In the genomic region with DNA sequence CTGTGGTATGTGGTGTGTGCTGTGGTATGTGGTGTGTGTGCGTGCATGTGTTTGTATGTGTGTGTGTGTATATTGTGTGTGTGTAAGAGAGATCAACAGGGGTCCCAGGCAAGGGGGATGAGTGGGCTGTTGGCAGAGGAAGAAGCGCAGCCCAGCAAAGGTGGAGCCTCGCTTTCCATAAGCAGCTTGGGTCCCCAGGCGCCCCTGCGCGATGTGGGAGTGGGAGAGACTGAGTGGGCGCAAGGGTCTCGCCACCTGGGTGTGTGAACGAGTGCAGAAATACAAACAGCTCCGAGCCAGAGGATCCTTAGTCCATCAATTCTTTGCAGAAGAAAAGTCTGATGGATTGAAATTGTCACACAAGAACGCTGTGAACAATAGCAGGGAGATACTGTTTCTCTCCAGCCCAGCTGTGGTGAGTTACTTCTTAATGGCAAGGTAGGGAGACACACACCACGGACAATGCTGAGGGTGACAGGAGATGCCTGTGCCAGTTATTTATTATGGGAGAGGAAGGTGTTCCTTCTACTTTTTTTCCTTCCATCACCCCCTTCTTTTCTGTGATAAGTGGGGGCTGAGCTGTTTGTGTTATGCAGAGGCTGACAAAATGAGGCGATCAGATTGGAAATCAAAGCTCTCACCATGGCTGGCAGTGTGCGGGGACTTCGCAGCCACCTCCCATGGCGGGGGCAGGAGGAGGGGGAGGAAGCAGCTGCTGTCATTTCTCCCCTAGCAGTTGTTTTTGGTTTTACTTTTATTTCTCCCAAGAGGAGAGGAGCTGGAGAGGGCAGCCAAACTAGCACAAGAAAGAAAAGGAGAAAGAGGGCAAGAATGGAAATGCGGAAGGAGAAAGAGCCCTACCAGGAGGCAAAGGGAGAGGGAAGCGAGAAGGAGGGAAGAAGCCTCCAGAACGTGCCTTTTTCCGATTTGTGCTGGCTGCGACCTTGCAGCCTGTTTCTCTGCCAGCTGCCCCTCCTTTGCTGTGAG, we compare ENCODE assay signal across 8 cellular contexts.
DNase-seq lines count a peak whose midpoint lies in the region; ATAC-seq, FAIRE-seq and TF ChIP-seq lines count a peak whose summit lies in the region.

No MANE protein-coding gene starts in this region.

- H2AK9ac ChIP-seq in IMR-90 (replicated peaks; ENCODE audit: low read depth, low read length, poor library complexity) = peak overlapping the region; percentile 77

- peak overlapping the region; percentile 86 for H3K27ac ChIP-seq in IMR-90 (ENCODE audit: insufficient read depth, low read length)
- peak overlapping the region; percentile 77 for H3K27ac ChIP-seq in astrocyte (ENCODE audit: low read depth, low read length)
- H3K27ac ChIP-seq in upper lobe of right lung = no peak overlapping the region

- dilution Hi-C loops in IMR-90 (cut with HindIII; ENCODE audit: low sequenced_read_pairs, unreplicated experiment) = no loop called here

- no peak for TF ChIP-seq CTCF in IMR-90 (conservative IDR thresholded peaks at IDR 0.05; ENCODE audit: low read depth, low read length)
- no peak for TF ChIP-seq CTCF in astrocyte (IDR thresholded peaks at IDR 0.05; ENCODE audit: insufficient read depth, low read depth, low read length)
- TF ChIP-seq CTCF in upper lobe of right lung (IDR thresholded peaks at IDR 0.05) = no peak

- H2AFZ ChIP-seq in IMR-90 (replicated peaks; ENCODE audit: low read length, poor library complexity) (peak overlapping the region; percentile 80), astrocyte (ENCODE audit: low read depth, low read length) (peak overlapping the region; percentile 36)

- peaks cover 10 to 33% of the 10 kb centered on the region in 2 experiments; a peak in 3 of 4 replicates for H3K79me1 ChIP-seq in IMR-90 (ENCODE audit: low read depth in 1 of 2, low read length in 2 of 2)

- intact Hi-C loops in IMR-90 (cut with micrococcal nuclease) = loop anchor here (1.0 to 5.0 kb wide), 5 partner anchors 54 to 816 kb away; no protein-coding TSS in a partner anchor
- intact Hi-C loops in upper lobe of right lung (cut with DNase I) = no loop called here

- H3K4me1 ChIP-seq in IMR-90 (ENCODE audit: control insufficient read depth, insufficient read depth, low read length) (peaks cover 11% of the 10 kb centered on the region), astrocyte (ENCODE audit: insufficient read depth, low read length) (peaks cover 28% of the 10 kb centered on the region), upper lobe of right lung (peaks cover 10% of the 10 kb centered on the region)

- peak overlapping the region; percentile 77 for H3K18ac ChIP-seq in IMR-90 (ENCODE audit: low read depth, low read length)

- H3K23ac ChIP-seq in IMR-90 (ENCODE audit: low read depth, low read length) = peak overlapping the region; percentile 90

- peaks cover 21% of the 10 kb centered on the region for H3K4me1 Mint-ChIP-seq in astrocyte (ENCODE audit: low read depth, unreplicated experiment)

- peak; percentile 52 for ATAC-seq in IMR-90 (ENCODE audit: low read depth)
- ATAC-seq in upper lobe of right lung = peak; percentile 14
- no peak for ATAC-seq in GM18858 (IDR thresholded peaks at IDR 0.05; ENCODE audit: unreplicated experiment)

- H3K27ac Mint-ChIP-seq in astrocyte (ENCODE audit: unreplicated experiment) = no peak overlapping the region

- no peaks in the 10 kb centered on the region for H3K27me3 Mint-ChIP-seq in astrocyte (ENCODE audit: low read depth, unreplicated experiment)

- H3K4me3 Mint-ChIP-seq in astrocyte (ENCODE audit: unreplicated experiment) = no peak overlapping the region

- peak overlapping the region; percentile 99 for H2AK5ac ChIP-seq in IMR-90 (ENCODE audit: low read depth, low read length)

- no peak for TF ChIP-seq RAD21 in IMR-90 (IDR thresholded peaks at IDR 0.05; ENCODE audit: low read length)

- no peaks in the 10 kb centered on the region for H4K20me1 ChIP-seq in IMR-90 (ENCODE audit: insufficient read depth, low read length)
- H4K20me1 ChIP-seq in astrocyte (ENCODE audit: insufficient read depth, low read length) = no peaks in the 10 kb centered on the region

- no peaks in the 10 kb centered on the region for H3K27me3 ChIP-seq in IMR-90 (ENCODE audit: control insufficient read depth, insufficient read depth, low read length)
- no peaks in the 10 kb centered on the region for H3K27me3 ChIP-seq in astrocyte (ENCODE audit: insufficient read depth, low read length)
- no peaks in the 10 kb centered on the region for H3K27me3 ChIP-seq in upper lobe of right lung

- peak overlapping the region; percentile 98 for H3K4ac ChIP-seq in IMR-90 (ENCODE audit: low read depth, low read length)

- H3K9me3 Mint-ChIP-seq in astrocyte (ENCODE audit: unreplicated experiment) = peaks cover 4% of the 10 kb centered on the region

- DNase-seq in ELF-1 (ENCODE audit: low read depth, low spot score) (peak; percentile 30), IMR-90 (peak; percentile 26), astrocyte (ENCODE audit: low read depth) (no peak), inferior parietal cortex (ENCODE audit: extremely low spot score) (peak; percentile 55), upper lobe of right lung (no peak)
- DNase-seq in activated CD8-positive, alpha-beta memory T cell treated with anti-CD3 and anti-CD28 coated beads, Interleukin-2, amount 50 U/mL, for 4 hours = no peak
- DNase-seq in effector CD4-positive, alpha-beta T cell = no peak

- WGBS in IMR-90 (ENCODE audit: extremely low coverage in 2 of 2, insufficient read length in 1 of 2), 2 experiments = 23% methylated on average over 5 of the region's 21 CpGs; no CpG with 5 or more reads in 1 of the 2 experiments

- H2BK15ac ChIP-seq in IMR-90 (ENCODE audit: low read depth, low read length) = peak overlapping the region; percentile 98

- H3K56ac ChIP-seq in IMR-90 (ENCODE audit: extremely low read depth, insufficient read depth, low read length) = peak overlapping the region; percentile 64

- peak overlapping the region; percentile 9; the same call in 1 of the 2 replicates for H3K4me3 ChIP-seq in IMR-90 (ENCODE audit: insufficient read depth, low read depth, low read length)
- peak overlapping the region; percentile 38 for H3K4me3 ChIP-seq in astrocyte (ENCODE audit: insufficient read depth, low read depth, low read length)
- H3K4me3 ChIP-seq in upper lobe of right lung = peak overlapping the region; percentile 39

- no peak for TF ChIP-seq POLR2A in IMR-90 (IDR thresholded peaks at IDR 0.05; ENCODE audit: low read depth, low read length)

- peaks cover 48% of the 10 kb centered on the region for H3K79me2 ChIP-seq in astrocyte (ENCODE audit: insufficient read depth, low read length)

- peak overlapping the region; percentile 74 for H2BK5ac ChIP-seq in IMR-90 (ENCODE audit: low read depth, low read length, poor library complexity, severe bottlenecking)

- peak overlapping the region; percentile 82 to 86 for H4K8ac ChIP-seq in IMR-90 (ENCODE audit: low read depth in 2 of 2, low read length in 2 of 2)

- FAIRE-seq in astrocyte (lab: Jason Lieb, UNC) = peak; percentile 78

- peak overlapping the region; percentile 77 for H4K5ac ChIP-seq in IMR-90 (ENCODE audit: low read depth, low read length)

- H3K36me3 ChIP-seq in IMR-90 (ENCODE audit: control insufficient read depth, insufficient read depth, low read length) = no peaks in the 10 kb centered on the region
- no peaks in the 10 kb centered on the region for H3K36me3 ChIP-seq in astrocyte (ENCODE audit: insufficient read depth, low read length)
- H3K36me3 ChIP-seq in upper lobe of right lung = no peaks in the 10 kb centered on the region

- peak overlapping the region; percentile 87 for H2BK20ac ChIP-seq in IMR-90 (ENCODE audit: low read depth, low read length)

- H3K9me3 ChIP-seq in IMR-90 (ENCODE audit: control insufficient read depth, insufficient read depth, low read length) = no peaks in the 10 kb centered on the region
- no peaks in the 10 kb centered on the region for H3K9me3 ChIP-seq in astrocyte (ENCODE audit: insufficient read depth, low read depth, low read length)
- H3K9me3 ChIP-seq in upper lobe of right lung = no peaks in the 10 kb centered on the region

- CTCF ChIA-PET in IMR-90 (lab: Yijun Ruan, JAX) = interaction anchor here (0.6 to 2.8 kb wide), 29 partner anchors 9 to 438 kb away, joined by 3 to 52 read pairs (median 5); no protein-coding TSS in a partner anchor

- peaks cover 12% of the 10 kb centered on the region for H3K9me1 ChIP-seq in IMR-90 (ENCODE audit: insufficient read depth, low read length)

- peak overlapping the region; percentile 73 for H3K4me2 ChIP-seq in IMR-90 (ENCODE audit: low read depth, low read length)
- peak overlapping the region; percentile 80 for H3K4me2 ChIP-seq in astrocyte (ENCODE audit: low read length)

- BruUV-seq in IMR-90 (replicated peaks; lab: Mats Ljungman, UMichigan) = no TSS peak

- no peaks in the 10 kb centered on the region for H3K36me3 Mint-ChIP-seq in astrocyte (ENCODE audit: low read depth, unreplicated experiment)

- H3K9ac ChIP-seq in IMR-90 (ENCODE audit: low read depth, low read length) (peak overlapping the region; percentile 77), astrocyte (ENCODE audit: low read length) (peak overlapping the region; percentile 77)

- in situ Hi-C loops in IMR-90 (cut with MboI; ENCODE audit: low sequenced_read_pairs) = loop anchor here (5.0 kb wide), 3 partner anchors 209 to 379 kb away; no protein-coding TSS in a partner anchor

- POLR2A ChIA-PET in IMR-90 (lab: Charles Lee; ENCODE audit: unreplicated experiment) = interaction anchor here (1.3 kb wide), 1 partner anchor 54 kb away, joined by 5 read pairs; no protein-coding TSS in a partner anchor

- H3K14ac ChIP-seq in IMR-90 (replicated peaks; ENCODE audit: low read depth, low read length) = peak overlapping the region; percentile 91

- H2BK120ac ChIP-seq in IMR-90 (ENCODE audit: low read depth, low read length) = peak overlapping the region; percentile 91

- peak overlapping the region; percentile 81 for H4K91ac ChIP-seq in IMR-90 (ENCODE audit: insufficient read depth, low read depth, low read length)

TF ChIP-seq in IMR-90, 13 proteins besides CTCF, POLR2A, EP300 and RAD21 (continues in another document):
- TF ChIP-seq, protein P1, sequence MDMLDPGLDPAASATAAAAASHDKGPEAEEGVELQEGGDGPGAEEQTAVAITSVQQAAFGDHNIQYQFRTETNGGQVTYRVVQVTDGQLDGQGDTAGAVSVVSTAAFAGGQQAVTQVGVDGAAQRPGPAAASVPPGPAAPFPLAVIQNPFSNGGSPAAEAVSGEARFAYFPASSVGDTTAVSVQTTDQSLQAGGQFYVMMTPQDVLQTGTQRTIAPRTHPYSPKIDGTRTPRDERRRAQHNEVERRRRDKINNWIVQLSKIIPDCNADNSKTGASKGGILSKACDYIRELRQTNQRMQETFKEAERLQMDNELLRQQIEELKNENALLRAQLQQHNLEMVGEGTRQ (IDR thresholded peaks at IDR 0.05; ENCODE audit: low read depth, low read length) = no peak
- TF ChIP-seq MXI1 (IDR thresholded peaks at IDR 0.05; ENCODE audit: borderline replicate concordance, low read depth, low read length) (no peak), FOS (IDR thresholded peaks at IDR 0.05; ENCODE audit: low read depth, low read length) (no peak), NFE2L2 (IDR thresholded peaks at IDR 0.05; ENCODE audit: low read depth, low read length) (no peak), RCOR1 (IDR thresholded peaks at IDR 0.05; ENCODE audit: insufficient replicate concordance, low read length) (no peak), BHLHE40 (IDR thresholded peaks at IDR 0.05; ENCODE audit: low read depth, low read length) (no peak), MAZ (IDR thresholded peaks at IDR 0.05; ENCODE audit: borderline replicate concordance, low read depth, low read length) (peak; percentile 62; the same call in 1 of the 2 replicates)

Comparison
In these comparisons a context has a peak if more than half of its experiments do, and no peak if none do; other contexts are left out.
1. DNase-seq: peak in ELF-1 (single experiment), IMR-90 (single experiment) and inferior parietal cortex (single experiment); none in astrocyte (single experiment), upper lobe of right lung (single experiment), activated CD8-positive, alpha-beta memory T cell treated with anti-CD3 and anti-CD28 coated beads, Interleukin-2, amount 50 U/mL, for 4 hours (single experiment) and effector CD4-positive, alpha-beta T cell (single experiment).
2. Peak in every context shown above with its lines, with median percentiles within 50 percentile points of each other: H3K4me3 ChIP-seq.